9 cellular contexts compared by ENCODE assay signal in genomic region chr7:107966701-107967100, GRCh38. TPM values are rescaled to one million over a fixed set of nuclear protein-coding genes. Genes with fewer than 3 reads are reported as not detected.
DNase-seq lines count a peak whose midpoint lies in the region; ATAC-seq, FAIRE-seq and TF ChIP-seq lines count a peak whose summit lies in the region.
"Had no signal": no experiment of that assay in that cellular context is flagged by ENCODE, and none has a peak within 500 bp of the region (broad histone marks: within the 10 kb centered on the region; RNA-seq: fewer than 3 reads in every experiment).

No MANE protein-coding gene starts in this region.

- no peak overlapping the region for H3K9ac ChIP-seq in skeletal muscle satellite cell (ENCODE audit: low read depth, low read length)
- H3K9ac ChIP-seq: KMS-11 had no signal

- peak; percentile 40 for DNase-seq in HPDE6-E6E7 (ENCODE audit: extremely low spot score)
- DNase-seq in SJSA1 (ENCODE audit: low read depth in 1 of 2, low spot score in 2 of 2): peak; percentile 95 to 97
- peak; percentile 81 for DNase-seq in glomerular visceral epithelial cell (ENCODE audit: extremely low spot score)
- DNase-seq in stimulated activated effector memory CD8-positive, alpha-beta T cell treated with anti-CD3 and anti-CD28 coated beads, Interleukin-12 subunit alpha, Interleukin-12 subunit beta, amount 100 ng/mL, for 72 hours (ENCODE audit: low spot score in 2 of 2): no peak
- DNase-seq in D721Med (ENCODE audit: insufficient read length, low spot score): no peak

- peak overlapping the region; percentile 32 for H3K4me2 ChIP-seq in skeletal muscle satellite cell (ENCODE audit: low read length)
- H3K4me2 ChIP-seq: KMS-11 had no signal

- H3K36me3 Mint-ChIP-seq in stimulated activated effector memory CD8-positive, alpha-beta T cell treated with anti-CD3 and anti-CD28 coated beads, Interleukin-12 subunit alpha, Interleukin-12 subunit beta, amount 100 ng/mL, for 72 hours: no peaks in the 10 kb centered on the region

- FAIRE-seq in D721Med (lab: Jason Lieb, UNC): no peak

- no peak for ATAC-seq in stimulated activated effector memory CD8-positive, alpha-beta T cell treated with anti-CD3 and anti-CD28 coated beads, Interleukin-12 subunit alpha, Interleukin-12 subunit beta, amount 100 ng/mL, for 72 hours
- no peak for ATAC-seq in HG03175 (IDR thresholded peaks at IDR 0.05; ENCODE audit: unreplicated experiment)
- no peak for ATAC-seq in HG03521 (IDR thresholded peaks at IDR 0.05; ENCODE audit: unreplicated experiment)

- no peaks in the 10 kb centered on the region for H3K9me3 Mint-ChIP-seq in stimulated activated effector memory CD8-positive, alpha-beta T cell treated with anti-CD3 and anti-CD28 coated beads, Interleukin-12 subunit alpha, Interleukin-12 subunit beta, amount 100 ng/mL, for 72 hours

- H3K4me3 ChIP-seq in SJSA1 (no peak overlapping the region), skeletal muscle satellite cell (ENCODE audit: low read length) (no peak overlapping the region)

- H3K27ac ChIP-seq in SJSA1: peak overlapping the region; percentile 1; the same call in 1 of the 2 replicates
- H3K27ac ChIP-seq: KMS-11 had no signal

- H3K4me1 ChIP-seq in SJSA1 (replicated peaks): peaks cover 26% of the 10 kb centered on the region
- peaks cover 25% of the 10 kb centered on the region for H3K4me1 ChIP-seq in skeletal muscle satellite cell (ENCODE audit: control insufficient read depth, insufficient read depth, low read length)

- H3K4me1 Mint-ChIP-seq in stimulated activated effector memory CD8-positive, alpha-beta T cell treated with anti-CD3 and anti-CD28 coated beads, Interleukin-12 subunit alpha, Interleukin-12 subunit beta, amount 100 ng/mL, for 72 hours: no peaks in the 10 kb centered on the region

- H3K4me3 Mint-ChIP-seq in stimulated activated effector memory CD8-positive, alpha-beta T cell treated with anti-CD3 and anti-CD28 coated beads, Interleukin-12 subunit alpha, Interleukin-12 subunit beta, amount 100 ng/mL, for 72 hours: no peak overlapping the region

- no peak for TF ChIP-seq CTCF in D721Med (IDR thresholded peaks at IDR 0.05; ENCODE audit: insufficient read depth, missing control alignments)

- H3K36me3 ChIP-seq in SJSA1 (peaks cover 88% of the 10 kb centered on the region), skeletal muscle satellite cell (ENCODE audit: insufficient read depth, low read length) (peaks cover 61% of the 10 kb centered on the region)

- H3K27me3 ChIP-seq in SJSA1 (replicated peaks): no peaks in the 10 kb centered on the region
- no peaks in the 10 kb centered on the region for H3K27me3 ChIP-seq in skeletal muscle satellite cell (ENCODE audit: control insufficient read depth, insufficient read depth, low read length)

- no peak overlapping the region for H3K27ac Mint-ChIP-seq in stimulated activated effector memory CD8-positive, alpha-beta T cell treated with anti-CD3 and anti-CD28 coated beads, Interleukin-12 subunit alpha, Interleukin-12 subunit beta, amount 100 ng/mL, for 72 hours

- H3K9me3 ChIP-seq in SJSA1 (replicated peaks): no peaks in the 10 kb centered on the region
- no peaks in the 10 kb centered on the region for H3K9me3 ChIP-seq in skeletal muscle satellite cell (replicated peaks; ENCODE audit: low read length)

RNA-seq across cellular contexts. Expression of gene LAMB1, which starts 36.3 kb away (rescaled TPM):
- 110 and 136 TPM in 2 replicates for total RNA-seq in SJSA1 (2014; rRNA removed; shearing (Covaris generic))
- total RNA-seq in skeletal muscle satellite cell (2012; rRNA removed): 227 and 312 TPM in 2 replicates

Comparison
In these comparisons a context has a peak if more than half of its experiments do, and no peak if none do; other contexts are left out.
1. DNase-seq: peak in HPDE6-E6E7 (single experiment), SJSA1 (2 of 2) and glomerular visceral epithelial cell (single experiment); none in stimulated activated effector memory CD8-positive, alpha-beta T cell treated with anti-CD3 and anti-CD28 coated beads, Interleukin-12 subunit alpha, Interleukin-12 subunit beta, amount 100 ng/mL, for 72 hours (0 of 2) and D721Med (single experiment).